In genomic region chr10:89168354-89168753, GRCh38 we compare ENCODE assay signal across 6 cellular contexts. TPM values are rescaled to one million over a fixed set of nuclear protein-coding genes. Genes with fewer than 3 reads are reported as not detected.
"Had no signal": no experiment of that assay in that cellular context is flagged by ENCODE, and none has a peak within 500 bp of the region (broad histone marks: within the 10 kb centered on the region; RNA-seq: fewer than 3 reads in every experiment).

No MANE protein-coding gene starts in this region.

RNA-seq across cellular contexts. Expression of gene CH25H, which starts 38.8 kb away (rescaled TPM):
- total RNA-seq: activated naive CD8-positive, alpha-beta T cell treated with anti-CD3 and anti-CD28 coated beads, Interleukin-2, amount 10 ng/mL, durations not matched to agents 7 days and 5 days; activated T-helper 1 cell treated with anti-CD3 and anti-CD28 coated beads, Interleukin-12 subunit alpha, Interleukin-12 subunit beta, Interleukin-2, Interleukin-4 antibody, amounts not matched to agents 30 ng/mL and 10 ng/mL and 1 ng/mL, durations not matched to agents 14 hours and 24 hours and 36 hours; activated T-helper 17 cell treated with anti-CD3 and anti-CD28 coated beads, Interleukin-2, amount 50 U/mL, for 72 hours; activated T-helper 2 cell treated with anti-CD3 and anti-CD28 coated beads, Interferon-gamma antibody, Interleukin-2, Interleukin-4, amounts not matched to agents 10 μg/mL and 5 μg/mL and 100 μg/mL, durations not matched to agents 14 hours and 24 hours and 36 hours; bronchial epithelial cell; cardiac muscle cell had no signal
- polyA plus RNA-seq: cardiac muscle cell had no signal
